8 cellular contexts compared by ENCODE assay signal in genomic region chr3:71064288-71064975, GRCh38.
DNase-seq lines count a peak whose midpoint lies in the region; ATAC-seq, FAIRE-seq and TF ChIP-seq lines count a peak whose summit lies in the region.

No MANE protein-coding gene starts in this region.

- no TSS peak for BruUV-seq in PC-9 (replicated peaks; lab: Mats Ljungman, UMichigan)

- H4K20me1 ChIP-seq in PC-9 (ENCODE audit: insufficient read depth): no peaks in the 10 kb centered on the region

- TF ChIP-seq CTCF in GM10266 (IDR thresholded peaks at IDR 0.05; ENCODE audit: control insufficient read depth, insufficient read depth, low read depth, missing control alignments) (no peak), PC-9 (conservative IDR thresholded peaks at IDR 0.05) (no peak), uterus (IDR thresholded peaks at IDR 0.05) (peak in 1 of 4 experiments; percentile 29), D721Med (IDR thresholded peaks at IDR 0.05; ENCODE audit: insufficient read depth, missing control alignments) (no peak)

- POLR2A ChIA-PET in PC-9 (lab: Charles Lee; ENCODE audit: unreplicated experiment): no interaction called here

- H3K27ac ChIP-seq in PC-9 (no peak overlapping the region), uterus (peak overlapping the region; percentile 94 to 98)

- no peaks in the 10 kb centered on the region for H3K9me2 ChIP-seq in PC-9 (ENCODE audit: insufficient read depth)

- peak; percentile 36 for ATAC-seq in HG02642 (IDR thresholded peaks at IDR 0.05; ENCODE audit: poor library complexity, unreplicated experiment)

- no peak for FAIRE-seq in frontal cortex (lab: Jason Lieb, UNC)
- FAIRE-seq in D721Med (lab: Jason Lieb, UNC): no peak

- intact Hi-C loops in PC-9 (cut with micrococcal nuclease; ENCODE audit: unreplicated experiment) (loop anchor here (10.0 kb wide), 1 partner anchor 70 kb away; no protein-coding TSS in a partner anchor), uterus (cut with DNase I; ENCODE audit: low total_unique reads) (no loop called here)

- peak overlapping the region; percentile 80 for H3K4me2 ChIP-seq in PC-9

- H3K4me1 ChIP-seq in PC-9 (replicated peaks; ENCODE audit: insufficient read depth): peaks cover 3% of the 10 kb centered on the region; the same call in 1 of the 2 replicates
- peaks cover 0 to 17% of the 10 kb centered on the region in 2 donors for H3K4me1 ChIP-seq in uterus

- H3K9me3 ChIP-seq in PC-9 (ENCODE audit: insufficient read depth, low read depth) (no peaks in the 10 kb centered on the region), uterus (no peaks in the 10 kb centered on the region)

- peak; percentile 12 to 39 for TF ChIP-seq POLR2A in uterus (IDR thresholded peaks at IDR 0.05)

- H2AFZ ChIP-seq in PC-9: 0 out of 2 replicates have a peak overlapping the region, but pooled peaks have one; percentile 43

- CTCF ChIA-PET in PC-9 (lab: Charles Lee): no interaction called here

- DNase-seq in GM10266 (ENCODE audit: extremely low spot score) (peak; percentile 25), PC-9 (peak in 1 of 2 experiments; percentile 39), activated gamma-delta T cell (lab: John Stamatoyannopoulos, UW) (peak; percentile 67), frontal cortex (ENCODE audit: low spot score in 2 of 2) (peak; percentile 69 to 80), nucleus accumbens (lab: John Stamatoyannopoulos, UW) (peak in 29 of 56 donors; percentile 34 to 77 (median 66)), uterus (peak; percentile 44 to 55), D721Med (ENCODE audit: insufficient read length, low spot score) (no peak)

- H3K4me3 ChIP-seq in PC-9 (peak overlapping the region; percentile 54; the same call in 1 of the 2 replicates), uterus (peak overlapping the region; percentile 68 to 77)

- H3F3A ChIP-seq in PC-9 (ENCODE audit: insufficient read depth, low read depth): no peaks in the 10 kb centered on the region

- H3K36me3 ChIP-seq in PC-9 (ENCODE audit: low read depth): no peaks in the 10 kb centered on the region
- no peaks in the 10 kb centered on the region for H3K36me3 ChIP-seq in uterus

- H3K27me3 ChIP-seq in PC-9 (ENCODE audit: insufficient read depth, low read depth): no peaks in the 10 kb centered on the region
- no peaks in the 10 kb centered on the region for H3K27me3 ChIP-seq in uterus

- no peaks in the 10 kb centered on the region for H3K79me2 ChIP-seq in PC-9 (ENCODE audit: low read depth)
